In the genomic region with DNA sequence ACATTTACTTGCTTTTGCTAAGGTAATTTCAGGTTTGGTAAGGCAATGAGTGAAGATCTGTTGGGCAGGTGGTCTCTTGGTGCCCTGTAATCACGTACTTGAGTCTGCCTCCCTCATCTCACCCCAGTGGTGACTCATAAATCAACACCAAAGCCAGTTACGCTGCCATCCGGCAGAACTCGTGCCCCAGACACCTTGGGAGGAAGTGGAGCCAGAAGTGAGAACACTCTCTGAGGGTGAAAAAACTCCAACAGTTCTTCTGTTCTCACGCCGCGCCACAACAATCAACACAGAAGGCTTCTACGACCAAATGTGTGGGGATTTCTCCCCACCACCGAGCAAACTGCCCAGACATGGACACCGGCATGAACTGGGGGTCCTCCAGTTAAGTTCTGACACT, we compare ENCODE assay signal across 8 cellular contexts.
DNase-seq lines count a peak whose midpoint lies in the region; ATAC-seq and TF ChIP-seq lines count a peak whose summit lies in the region.

No MANE protein-coding gene starts in this region.

- no peak overlapping the region for H3K4ac ChIP-seq in neuronal stem cell (ENCODE audit: low read length)

- H3K4me1 Mint-ChIP-seq in CD4-positive, alpha-beta memory T cell = peaks cover 54 to 81% (median 70%) of the 10 kb centered on the region in 4 donors

- no peaks in the 10 kb centered on the region for H3K36me3 Mint-ChIP-seq in CD4-positive, alpha-beta memory T cell

- CTCF ChIA-PET in CD4-positive, alpha-beta memory T cell (lab: Charles Lee; ENCODE audit: partially characterized antibody) = interaction anchor here (0.8 to 10.6 kb wide), 29 partner anchors 9 to 301 kb away, joined by 3 to 163 read pairs (median 11); a partner anchor contains a TSS

- no peaks in the 10 kb centered on the region for H3K9me3 ChIP-seq in CD4-positive, alpha-beta memory T cell (ENCODE audit: control insufficient read depth in 1 of 2, low read length in 2 of 2)
- H3K9me3 ChIP-seq in OCI-LY3 (ENCODE audit: insufficient read depth, low read length) = no peaks in the 10 kb centered on the region
- no peaks in the 10 kb centered on the region for H3K9me3 ChIP-seq in neuronal stem cell (replicated peaks in 1 of 2; ENCODE audit: control insufficient read depth in 2 of 2, insufficient read depth in 1 of 2, low read depth in 1 of 2, low read length in 2 of 2)

- no peaks in the 10 kb centered on the region for H3K79me2 ChIP-seq in OCI-LY3 (ENCODE audit: low read length)

- peak overlapping the region; percentile 84 for H3K18ac ChIP-seq in neuronal stem cell (ENCODE audit: low read length)

- intact Hi-C loops in CD4-positive, alpha-beta memory T cell (cut with micrococcal nuclease) = loop anchor here (1.0 to 5.0 kb wide), 2 partner anchors 258 to 314 kb away; no protein-coding TSS in a partner anchor

- H3K79me1 ChIP-seq in neuronal stem cell (ENCODE audit: low read depth, low read length) = no peaks in the 10 kb centered on the region

- no peaks in the 10 kb centered on the region for H3K36me3 ChIP-seq in CD4-positive, alpha-beta memory T cell (ENCODE audit: insufficient read depth, low read length)
- H3K36me3 ChIP-seq in OCI-LY3 (replicated peaks; ENCODE audit: low read depth, low read length) = no peaks in the 10 kb centered on the region
- no peaks in the 10 kb centered on the region for H3K36me3 ChIP-seq in neuronal stem cell (replicated peaks in 1 of 2; ENCODE audit: control insufficient read depth in 2 of 2, insufficient read depth in 2 of 2, low read length in 2 of 2)

- peak overlapping the region; percentile 93 to 100 (median 100) for H3K27ac Mint-ChIP-seq in CD4-positive, alpha-beta memory T cell

- no peaks in the 10 kb centered on the region for H3K27me3 Mint-ChIP-seq in CD4-positive, alpha-beta memory T cell

- POLR2A ChIA-PET in CD4-positive, alpha-beta memory T cell (lab: Charles Lee; ENCODE audit: partially characterized antibody) = interaction anchor here (0.6 to 12.0 kb wide), 25 partner anchors 10 to 299 kb away, joined by 3 to 471 read pairs (median 14); a partner anchor contains a TSS

- H2BK12ac ChIP-seq in neuronal stem cell (ENCODE audit: low read length) = no peak overlapping the region

- H2BK5ac ChIP-seq in neuronal stem cell (ENCODE audit: low read length) = no peak overlapping the region

- no peaks in the 10 kb centered on the region for H4K20me1 ChIP-seq in OCI-LY3 (ENCODE audit: insufficient read depth, low read length)

- H2BK15ac ChIP-seq in neuronal stem cell (ENCODE audit: low read length) = peak overlapping the region; percentile 88

- no peak for TF ChIP-seq CTCF in OCI-LY3 (IDR thresholded peaks at IDR 0.05; ENCODE audit: low read depth, low read length)

- H3K14ac ChIP-seq in neuronal stem cell (ENCODE audit: low read length) = no peak overlapping the region

- no peak overlapping the region for H4K8ac ChIP-seq in neuronal stem cell (ENCODE audit: low read depth, low read length)

- peak overlapping the region; percentile 97 for H3K27ac ChIP-seq in CD4-positive, alpha-beta memory T cell (ENCODE audit: low read depth, low read length)
- 0 out of 2 replicates have a peak overlapping the region, but pooled peaks have one; percentile 17 for H3K27ac ChIP-seq in OCI-LY3 (ENCODE audit: low read length)
- no peak overlapping the region for H3K27ac ChIP-seq in neuronal stem cell (replicated peaks; ENCODE audit: low read length)

- H3K23ac ChIP-seq in neuronal stem cell (ENCODE audit: low read depth, low read length, poor library complexity) = no peak overlapping the region

- H2AFZ ChIP-seq in OCI-LY3 (ENCODE audit: low read depth, low read length) (no peak overlapping the region), neuronal stem cell (ENCODE audit: low read length) (no peak overlapping the region)

- peak overlapping the region; percentile 59 to 85 (median 78) for H3K4me3 Mint-ChIP-seq in CD4-positive, alpha-beta memory T cell

- peak; percentile 58 for ATAC-seq in GM21786 (IDR thresholded peaks at IDR 0.05; ENCODE audit: unreplicated experiment)

- H2BK120ac ChIP-seq in neuronal stem cell (ENCODE audit: low read depth, low read length) = no peak overlapping the region

- DNase-seq in CD4-positive, alpha-beta memory T cell = peak; percentile 87 to 97 (median 92)
- peak; percentile 84 for DNase-seq in activated naive CD4-positive, alpha-beta T cell treated with Interleukin-2 at 50 U/mL for 16 hours
- DNase-seq in neuronal stem cell (ENCODE audit: low spot score) (no peak), foreskin melanocyte (no peak), NCI-H345 treated with DMSO at 0.1 percent for 48 hours (lab: John Stamatoyannopoulos, UW; ENCODE audit: unreplicated experiment) (no peak), SKM-1 (lab: John Stamatoyannopoulos, UW; ENCODE audit: unreplicated experiment) (no peak)

- no peaks in the 10 kb centered on the region for H3K9me3 Mint-ChIP-seq in CD4-positive, alpha-beta memory T cell

- no peak overlapping the region for H2AK5ac ChIP-seq in neuronal stem cell (ENCODE audit: low read depth, low read length)

- H3K4me1 ChIP-seq in CD4-positive, alpha-beta memory T cell (ENCODE audit: insufficient read depth, low read length) = peaks cover 73% of the 10 kb centered on the region
- H3K4me1 ChIP-seq in OCI-LY3 (ENCODE audit: low read length) (peaks cover 37% of the 10 kb centered on the region), neuronal stem cell (ENCODE audit: control insufficient read depth in 2 of 2, insufficient read depth in 1 of 2, low read depth in 1 of 2, low read length in 2 of 2) (peaks cover 0 to 14% of the 10 kb centered on the region in 2 donors)

- H3K9ac ChIP-seq in OCI-LY3 (ENCODE audit: low read length) (no peak overlapping the region), neuronal stem cell (ENCODE audit: low read depth, low read length, poor library complexity) (no peak overlapping the region)

- H3K4me3 ChIP-seq in CD4-positive, alpha-beta memory T cell (ENCODE audit: low read length in 2 of 2) = peak overlapping the region in 1 of 2 donors; percentile 42
- H3K4me3 ChIP-seq in OCI-LY3 (ENCODE audit: low read length) (peak overlapping the region; percentile 25; the same call in 1 of the 2 replicates), neuronal stem cell (ENCODE audit: low read length in 2 of 2) (no peak overlapping the region)

- H3K27me3 ChIP-seq in CD4-positive, alpha-beta memory T cell (ENCODE audit: insufficient read depth, low read length) = no peaks in the 10 kb centered on the region
- H3K27me3 ChIP-seq in OCI-LY3 (ENCODE audit: low read depth, low read length) (0 out of 2 replicates have a peak, but pooled peaks cover 3% of the 10 kb centered on the region), neuronal stem cell (ENCODE audit: control insufficient read depth in 3 of 3, insufficient read depth in 3 of 3, low read depth in 1 of 3, low read length in 3 of 3) (no peaks in the 10 kb centered on the region)

- H4K91ac ChIP-seq in neuronal stem cell (ENCODE audit: low read depth, low read length, poor library complexity) = no peak overlapping the region

- H3K4me2 ChIP-seq in OCI-LY3 (ENCODE audit: low read length) (peak overlapping the region; percentile 63), neuronal stem cell (ENCODE audit: insufficient read depth, low read length, poor library complexity, severe bottlenecking) (no peak overlapping the region)

- no CpG with 5 or more reads among the region's 10 CpGs for WGBS in neuronal stem cell (ENCODE audit: extremely low coverage in 2 of 2, insufficient read length in 2 of 2, insufficient replicate concordance in 1 of 2), 2 donors

Comparison
In these comparisons a context has a peak if more than half of its experiments do, and no peak if none do; other contexts are left out.
1. DNase-seq: peak in CD4-positive, alpha-beta memory T cell (5 of 5) and activated naive CD4-positive, alpha-beta T cell treated with Interleukin-2 at 50 U/mL for 16 hours (single experiment); none in neuronal stem cell (single experiment), foreskin melanocyte (single experiment), NCI-H345 treated with DMSO at 0.1 percent for 48 hours (single experiment) and SKM-1 (single experiment).